26 cellular contexts compared by ENCODE assay signal in the genomic region with DNA sequence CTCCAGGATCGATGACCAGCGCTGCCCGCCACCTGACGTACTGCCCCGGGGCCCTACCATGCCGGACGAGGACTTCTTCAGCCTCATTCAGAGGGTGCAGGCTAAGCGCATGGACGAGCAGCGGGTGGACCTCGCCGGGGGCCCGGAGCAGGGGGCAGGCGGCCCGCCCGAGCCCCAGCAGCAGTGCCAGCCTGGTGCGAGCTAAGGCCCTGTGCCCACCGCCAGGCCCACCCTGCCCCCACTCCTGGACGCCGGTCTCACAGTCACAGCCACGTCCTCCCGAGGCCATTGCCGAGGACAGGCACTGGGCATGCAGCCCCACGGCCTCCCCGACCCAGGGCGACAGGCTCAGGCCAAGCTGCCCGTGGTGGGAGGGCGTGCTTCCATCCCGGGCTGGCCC. TPM values are rescaled to one million over a fixed set of nuclear protein-coding genes. Genes with fewer than 3 reads are reported as not detected.
"Had no signal": no experiment of that assay in that cellular context is flagged by ENCODE, and none has a peak within 500 bp of the region (broad histone marks: within the 10 kb centered on the region; RNA-seq: fewer than 3 reads in every experiment).

No MANE protein-coding gene starts in this region.

- ATAC-seq: Panc1, PC-3, Right ventricle myocardium inferior, SK-N-SH treated with all-trans-retinoic acid at 6 μM for 48 hours had no signal

- H3K4me2 ChIP-seq: KMS-11 had no signal

- DNase-seq: IMR-90, Kasumi-1, MM.1S, MV-4-11, NCI-H1048, NCI-H1105, NCI-H1417, NCI-H1436 treated with DMSO at 0.1 percent for 48 hours, NCI-H1694, NCI-H187 treated with DMSO at 0.1 percent for 48 hours, NCI-H2029 treated with DMSO at 0.1 percent for 48 hours, NCI-H2171 treated with DMSO at 0.1 percent for 48 hours, NCI-H345, NCI-H446 treated with DMSO at 0.1 percent for 48 hours, NCI-H524 treated with DMSO at 0.1 percent for 48 hours, NCI-H69, NCI-H774, PC-3, SHP77 treated with DMSO at 0.1 percent for 48 hours, SJCRH30, T-helper 1 cell had no signal

- H3K27ac ChIP-seq: KMS-11, SJCRH30 had no signal

- H3K9ac ChIP-seq: KMS-11 had no signal

- H3K36me3 ChIP-seq: SJCRH30 had no signal

- H3K4me3 ChIP-seq: SJCRH30 had no signal

- H3K9me3 ChIP-seq: SJCRH30 had no signal

- H3K27me3 ChIP-seq: SJCRH30 had no signal

RNA-seq across cellular contexts. Expression of a gene that starts 30.7 kb away (rescaled TPM):
- total RNA-seq: OCI-LY7 had no signal
